In the genomic region with DNA sequence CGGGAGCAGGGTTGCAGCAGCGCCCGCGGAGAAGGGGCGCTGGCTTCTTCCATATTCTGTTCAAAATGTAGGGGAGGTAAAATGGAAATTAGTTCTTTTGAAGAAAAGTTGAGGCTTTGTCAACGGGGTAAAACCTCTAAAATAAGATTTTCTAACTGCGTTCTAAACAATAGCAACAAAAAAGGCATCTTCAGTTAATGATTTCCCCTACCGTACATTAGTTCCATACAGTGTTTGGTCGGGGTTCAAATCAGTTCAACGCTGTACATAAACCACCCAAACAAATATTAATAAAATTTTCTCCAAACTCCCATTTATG, we compare ENCODE assay signal across 8 cellular contexts. TPM values are rescaled to one million over a fixed set of nuclear protein-coding genes. Genes with fewer than 3 reads are reported as not detected.
DNase-seq lines count a peak whose midpoint lies in the region; ATAC-seq and TF ChIP-seq lines count a peak whose summit lies in the region.

No MANE protein-coding gene starts in this region.

- H3K9me3 Mint-ChIP-seq in natural killer cell treated with Interleukin-12 subunit alpha and Interleukin-12 subunit beta and Interleukin-15 and Interleukin-18, amount 100 ng/mL, for 72 hours, result no peaks in the 10 kb centered on the region

- H3F3A ChIP-seq in MM.1S (ENCODE audit: insufficient read depth, low read length), result peaks cover 4% of the 10 kb centered on the region

- TF ChIP-seq CTCF in BJ (IDR thresholded peaks at IDR 0.05; ENCODE audit: insufficient read depth, low read depth, low read length) (no peak), MM.1S (IDR thresholded peaks at IDR 0.05; ENCODE audit: low read length) (no peak), dorsolateral prefrontal cortex (IDR thresholded peaks at IDR 0.05 in 54 of 56, conservative IDR thresholded peaks at IDR 0.05 in 2 of 56; ENCODE audit: low read depth in 1 of 56, partially characterized antibody in 56 of 56) (peak in 3 of 56 donors; percentile 1 to 17 (median 2))

- H3K27ac Mint-ChIP-seq in natural killer cell treated with Interleukin-12 subunit alpha and Interleukin-12 subunit beta and Interleukin-15 and Interleukin-18, amount 100 ng/mL, for 72 hours, result peak overlapping the region; percentile 90 to 91

- no peaks in the 10 kb centered on the region for H3K27me3 ChIP-seq in BJ (ENCODE audit: control insufficient read depth, insufficient read depth, low read length)
- no peaks in the 10 kb centered on the region for H3K27me3 ChIP-seq in MM.1S (replicated peaks; ENCODE audit: insufficient read depth, low read length)
- no peaks in the 10 kb centered on the region for H3K27me3 ChIP-seq in dorsolateral prefrontal cortex

- CTCF ChIA-PET in BJ (lab: Yijun Ruan, JAX), result interaction anchor here (0.6 to 1.3 kb wide), 3 partner anchors 14 to 1429 kb away, joined by 3 read pairs; no protein-coding TSS in a partner anchor

- no peaks in the 10 kb centered on the region for H4K20me1 ChIP-seq in MM.1S (ENCODE audit: insufficient read depth, low read length)

- DNase-seq in BJ (ENCODE audit: low read depth) (no peak), MM.1S (no peak), dorsolateral prefrontal cortex (no peak), superior temporal gyrus (ENCODE audit: extremely low spot score) (no peak), NCI-H226 (no peak)
- DNase-seq in natural killer cell treated with Interleukin-12 subunit alpha and Interleukin-12 subunit beta and Interleukin-15 and Interleukin-18, amount 100 ng/mL, for 72 hours (ENCODE audit: low spot score), result no peak

- H3K9me3 ChIP-seq in MM.1S (replicated peaks; ENCODE audit: insufficient read depth, low read length), result no peaks in the 10 kb centered on the region

- peaks cover 5 to 9% of the 10 kb centered on the region in 2 donors for H3K4me1 Mint-ChIP-seq in natural killer cell treated with Interleukin-12 subunit alpha and Interleukin-12 subunit beta and Interleukin-15 and Interleukin-18, amount 100 ng/mL, for 72 hours (ENCODE audit: low read depth in 2 of 2)

- H3K27ac ChIP-seq in MM.1S (ENCODE audit: low read length) (peak overlapping the region; percentile 91; the same call in 1 of the 2 replicates), dorsolateral prefrontal cortex (peak overlapping the region in 58 of 59 donors; percentile 61 to 98 (median 92))

- 0 out of 2 replicates have a peak, but pooled peaks cover 9% of the 10 kb centered on the region for H3K4me1 ChIP-seq in MM.1S (ENCODE audit: low read length)

- intact Hi-C loops in dorsolateral prefrontal cortex (cut with DNase I), result loop anchor here (2.0 to 10.0 kb wide), 3 partner anchors 189 to 897 kb away; no protein-coding TSS in a partner anchor

- peak overlapping the region; percentile 64 for H3K4me2 ChIP-seq in MM.1S (ENCODE audit: low read depth, low read length)

- H3K36me3 Mint-ChIP-seq in natural killer cell treated with Interleukin-12 subunit alpha and Interleukin-12 subunit beta and Interleukin-15 and Interleukin-18, amount 100 ng/mL, for 72 hours, result no peaks in the 10 kb centered on the region

- no peak for ATAC-seq in natural killer cell treated with Interleukin-12 subunit alpha and Interleukin-12 subunit beta and Interleukin-15 and Interleukin-18, amount 100 ng/mL, for 72 hours
- no peak for ATAC-seq in HG02798 (IDR thresholded peaks at IDR 0.05; ENCODE audit: poor library complexity, unreplicated experiment)
- ATAC-seq in GM19455 (IDR thresholded peaks at IDR 0.05; ENCODE audit: unreplicated experiment), result no peak

- peaks cover 26% of the 10 kb centered on the region for H3K79me2 ChIP-seq in MM.1S (ENCODE audit: low read length)

- H3K36me3 ChIP-seq in BJ (ENCODE audit: control insufficient read depth, insufficient read depth, low read length) (no peaks in the 10 kb centered on the region), MM.1S (replicated peaks; ENCODE audit: insufficient read depth, low read length) (no peaks in the 10 kb centered on the region)

- H3K4me3 ChIP-seq in BJ (ENCODE audit: low read depth, low read length) (peak overlapping the region; percentile 100), MM.1S (ENCODE audit: low read length) (peak overlapping the region; percentile 99), dorsolateral prefrontal cortex (peak overlapping the region; percentile 68 to 100 (median 94))

- H3K27me3 Mint-ChIP-seq in natural killer cell treated with Interleukin-12 subunit alpha and Interleukin-12 subunit beta and Interleukin-15 and Interleukin-18, amount 100 ng/mL, for 72 hours, result peaks cover under 1 to 8% of the 10 kb centered on the region in 2 donors

- H2AFZ ChIP-seq in MM.1S (ENCODE audit: low read length), result peak overlapping the region; percentile 100

- H3K9me2 ChIP-seq in MM.1S (replicated peaks; ENCODE audit: insufficient read depth, low read length), result no peaks in the 10 kb centered on the region

- POLR2A ChIA-PET in BJ (lab: Charles Lee), result interaction anchor here (0.7 kb wide), 1 partner anchor 669 kb away, joined by 4 read pairs; no protein-coding TSS in a partner anchor

- peak overlapping the region; percentile 100 for H3K9ac ChIP-seq in MM.1S (ENCODE audit: low read length)

- H3K4me3 Mint-ChIP-seq in natural killer cell treated with Interleukin-12 subunit alpha and Interleukin-12 subunit beta and Interleukin-15 and Interleukin-18, amount 100 ng/mL, for 72 hours, result peak overlapping the region; percentile 84

RNA-seq across cellular contexts. Expression of a gene that starts 0.3 kb away (rescaled TPM):
- polyA plus RNA-seq in BJ (2011; rRNA removed), result 5.5 and 6.1 TPM in 2 replicates
- 4.4 and 6.8 TPM in 2 replicates for polyA minus RNA-seq in BJ (2011; rRNA and poly(A)+ RNA removed)
- 10 to 100 TPM in 29 of 120 experiments, 1 to 10 TPM in 91; 2.8 to 23.5 (median 7.3) TPM for total RNA-seq in dorsolateral prefrontal cortex
- total RNA-seq in natural killer cell treated with Interleukin-12 subunit alpha and Interleukin-12 subunit beta and Interleukin-15 and Interleukin-18, amount 100 ng/mL, for 72 hours, result 10 to 100 TPM; 13.5 to 30.5 TPM
